8 cellular contexts compared by ENCODE assay signal in genomic region chr22:45309422-45310227, GRCh38. TPM values are rescaled to one million over a fixed set of nuclear protein-coding genes. Genes with fewer than 3 reads are reported as not detected.
DNase-seq lines count a peak whose midpoint lies in the region; ATAC-seq and TF ChIP-seq lines count a peak whose summit lies in the region.

TSS of gene FAM118A (plus strand) at chr22:45309934. CDS start at chr22:45322380, 12,446 bp downstream.

- H2AFZ ChIP-seq in IMR-90 (replicated peaks; ENCODE audit: low read length, poor library complexity) (peak within 1 kb of the TSS; percentile 97), OCI-LY7 (ENCODE audit: low read length) (peak within 1 kb of the TSS; percentile 78)

- H3K36me3 ChIP-seq in IMR-90 (ENCODE audit: control insufficient read depth, insufficient read depth, low read length) (no peaks in the 10 kb centered on the region; the same call in 1 of the 2 replicates), OCI-LY7 (ENCODE audit: insufficient read depth, low read length) (0 out of 2 replicates have a peak, but pooled peaks cover 5% of the 10 kb centered on the region)

- H3K4me1 ChIP-seq in IMR-90 (ENCODE audit: control insufficient read depth, insufficient read depth, low read length) (peaks cover 15% of the 10 kb centered on the region), OCI-LY7 (ENCODE audit: insufficient read depth, low read length, poor library complexity, severe bottlenecking) (peaks cover 22% of the 10 kb centered on the region)

- dilution Hi-C loops in IMR-90 (cut with HindIII; ENCODE audit: low sequenced_read_pairs, unreplicated experiment) = no loop called here

- peak within 1 kb of the TSS; percentile 87 for H3K14ac ChIP-seq in IMR-90 (replicated peaks; ENCODE audit: low read depth, low read length)

- peaks cover 13% of the 10 kb centered on the region; the same call in 1 of the 2 replicates for H3K79me2 ChIP-seq in OCI-LY7 (ENCODE audit: insufficient read depth, low read depth, low read length)

- peak within 1 kb of the TSS; percentile 77 for H2AK5ac ChIP-seq in IMR-90 (ENCODE audit: low read depth, low read length)

- peak; percentile 55 for DNase-seq in DMS114 treated with DMSO at 0.1 percent for 48 hours (lab: John Stamatoyannopoulos, UW; ENCODE audit: unreplicated experiment)
- DNase-seq in IMR-90 = peak; percentile 88
- peak; percentile 95 for DNase-seq in OCI-LY7 (ENCODE audit: low spot score)
- peak; percentile 95 for DNase-seq in activated T-cell treated with anti-CD3 and anti-CD28 coated beads for 48 hours (ENCODE audit: low read depth)
- DNase-seq in epithelial cell of prostate (ENCODE audit: low read depth, low spot score) = peak; percentile 56
- DNase-seq in mucosa of gallbladder (ENCODE audit: low spot score) = peak; percentile 94
- peak; percentile 95 for DNase-seq in stimulated activated CD8-positive, alpha-beta memory T cell treated with anti-CD3 and anti-CD28 coated beads, Interleukin-4, amount 100 ng/mL, for 24 hours (ENCODE audit: low read depth)

- ATAC-seq in GM21528 (IDR thresholded peaks at IDR 0.05; ENCODE audit: low FRiP score, unreplicated experiment) (peak; percentile 77), IMR-90 (ENCODE audit: low read depth) (peak; percentile 97)

- POLR2A ChIA-PET in IMR-90 (lab: Charles Lee; ENCODE audit: unreplicated experiment) = no interaction called here
- POLR2A ChIA-PET in OCI-LY7 (lab: Charles Lee) = no interaction called here

- peak within 1 kb of the TSS; percentile 89 for H3K4ac ChIP-seq in IMR-90 (ENCODE audit: low read depth, low read length)

- H3K27ac ChIP-seq in IMR-90 (ENCODE audit: insufficient read depth, low read length) = peak within 1 kb of the TSS; percentile 90
- H3K27ac ChIP-seq in OCI-LY7 (ENCODE audit: low read depth, low read length, poor library complexity, severe bottlenecking) = peak within 1 kb of the TSS; percentile 59
- peak within 1 kb of the TSS; percentile 69 for H3K27ac ChIP-seq in epithelial cell of prostate

- peak within 1 kb of the TSS; percentile 29; the same call in 1 of the 2 replicates for H2BK120ac ChIP-seq in IMR-90 (ENCODE audit: low read depth, low read length)

- H3K56ac ChIP-seq in IMR-90 (ENCODE audit: extremely low read depth, insufficient read depth, low read length) = peak within 1 kb of the TSS; percentile 50

- in situ Hi-C loops in IMR-90 (cut with MboI; ENCODE audit: low sequenced_read_pairs) = no loop called here

- H3K9me2 ChIP-seq in OCI-LY7 (ENCODE audit: insufficient read depth, low read length) = no peaks in the 10 kb centered on the region

- H4K8ac ChIP-seq in IMR-90 (ENCODE audit: low read depth in 2 of 2, low read length in 2 of 2) = peak within 1 kb of the TSS; percentile 99 to 100

- peaks cover 14 to 45% of the 10 kb centered on the region in 2 experiments for H3K79me1 ChIP-seq in IMR-90 (ENCODE audit: low read depth in 1 of 2, low read length in 2 of 2)

- peak within 1 kb of the TSS; percentile 72; the same call in 1 of the 3 replicates for H2BK15ac ChIP-seq in IMR-90 (ENCODE audit: low read depth, low read length)

- peak within 1 kb of the TSS; percentile 100 for H4K5ac ChIP-seq in IMR-90 (ENCODE audit: low read depth, low read length)

- peak; percentile 67 for TF ChIP-seq POLR2A in IMR-90 (IDR thresholded peaks at IDR 0.05; ENCODE audit: low read depth, low read length)

- H3K27me3 ChIP-seq in IMR-90 (ENCODE audit: control insufficient read depth, insufficient read depth, low read length) = no peaks in the 10 kb centered on the region

- H2BK20ac ChIP-seq in IMR-90 (ENCODE audit: low read depth, low read length) = no peak within 1 kb of the TSS

- H3K4me3 ChIP-seq in IMR-90 (ENCODE audit: insufficient read depth, low read depth, low read length) (peak within 1 kb of the TSS; percentile 78), OCI-LY7 (ENCODE audit: low read depth, low read length, poor library complexity, severe bottlenecking) (peak within 1 kb of the TSS; percentile 99)

- BruUV-seq in IMR-90 (replicated peaks; lab: Mats Ljungman, UMichigan) = no TSS peak
- BruUV-seq in OCI-LY7 (replicated peaks; lab: Mats Ljungman, UMichigan) = no TSS peak

- intact Hi-C loops in IMR-90 (cut with micrococcal nuclease) (no loop called here), OCI-LY7 (cut with micrococcal nuclease; ENCODE audit: unreplicated experiment) (loop anchor here (2.0 kb wide), 2 partner anchors 21 to 41 kb away; no protein-coding TSS in a partner anchor)

- H4K20me1 ChIP-seq in IMR-90 (ENCODE audit: insufficient read depth, low read length) (peaks cover 17% of the 10 kb centered on the region; the same call in 1 of the 2 replicates), OCI-LY7 (ENCODE audit: insufficient read depth, low read length) (0 out of 2 replicates have a peak, but pooled peaks cover 5% of the 10 kb centered on the region)

- no peak; the same call in 1 of the 2 replicates for TF ChIP-seq RAD21 in IMR-90 (IDR thresholded peaks at IDR 0.05; ENCODE audit: low read length)

- no peaks in the 10 kb centered on the region for H3K9me3 ChIP-seq in IMR-90 (ENCODE audit: control insufficient read depth, insufficient read depth, low read length)
- no peaks in the 10 kb centered on the region for H3K9me3 ChIP-seq in OCI-LY7 (ENCODE audit: low read length)

- peak within 1 kb of the TSS; percentile 66 for H3K23ac ChIP-seq in IMR-90 (ENCODE audit: low read depth, low read length)

- peak within 1 kb of the TSS; percentile 91 for H2AK9ac ChIP-seq in IMR-90 (replicated peaks; ENCODE audit: low read depth, low read length, poor library complexity)

- H3K9ac ChIP-seq in IMR-90 (ENCODE audit: low read depth, low read length) = peak within 1 kb of the TSS; percentile 94

- H3K18ac ChIP-seq in IMR-90 (ENCODE audit: low read depth, low read length) = peak within 1 kb of the TSS; percentile 91

- CTCF ChIA-PET in IMR-90 (lab: Yijun Ruan, JAX) (interaction anchor here (0.6 kb wide), 1 partner anchor 146 kb away, joined by 6 read pairs; the partner anchor contains the start of gene NUP50), OCI-LY7 (lab: Charles Lee; ENCODE audit: unreplicated experiment) (no interaction called here)

- H4K91ac ChIP-seq in IMR-90 (ENCODE audit: insufficient read depth, low read depth, low read length) = peak within 1 kb of the TSS; percentile 89

- H3K4me2 ChIP-seq in IMR-90 (ENCODE audit: low read depth, low read length) (peak within 1 kb of the TSS; percentile 98), OCI-LY7 (ENCODE audit: low read length) (peak within 1 kb of the TSS; percentile 97)

- H3K9me1 ChIP-seq in IMR-90 (ENCODE audit: insufficient read depth, low read length) = 0 out of 2 replicates have a peak, but pooled peaks cover 10% of the 10 kb centered on the region

- 2% methylated on average over 79 of the region's 95 CpGs; no CpG with 5 or more reads in 1 of the 2 experiments for WGBS in IMR-90 (ENCODE audit: extremely low coverage in 2 of 2, insufficient read length in 1 of 2), 2 experiments

- peak within 1 kb of the TSS; percentile 69 for H2BK5ac ChIP-seq in IMR-90 (ENCODE audit: low read depth, low read length, poor library complexity, severe bottlenecking)

- TF ChIP-seq CTCF in IMR-90 (conservative IDR thresholded peaks at IDR 0.05; ENCODE audit: low read depth, low read length) (peak; percentile 24; the same call in 1 of the 2 replicates), OCI-LY7 (conservative IDR thresholded peaks at IDR 0.05; ENCODE audit: low read length) (no peak)

TF ChIP-seq in IMR-90, 13 proteins besides CTCF, POLR2A, EP300 and RAD21:
- TF ChIP-seq FOS (IDR thresholded peaks at IDR 0.05; ENCODE audit: low read depth, low read length) (no peak), CHD1 (IDR thresholded peaks at IDR 0.05; ENCODE audit: low read depth, low read length) (no peak), BHLHE40 (IDR thresholded peaks at IDR 0.05; ENCODE audit: low read depth, low read length) (0 out of 2 replicates have a peak, but pooled peaks have one; percentile 19), MXI1 (IDR thresholded peaks at IDR 0.05; ENCODE audit: borderline replicate concordance, low read depth, low read length) (peak; percentile 76), ELK1 (IDR thresholded peaks at IDR 0.05; ENCODE audit: borderline replicate concordance, low read depth, low read length) (no peak), CEBPB (IDR thresholded peaks at IDR 0.05; ENCODE audit: low read depth, low read length) (no peak), MAZ (IDR thresholded peaks at IDR 0.05; ENCODE audit: borderline replicate concordance, low read depth, low read length) (peak; percentile 73; the same call in 1 of the 2 replicates), SMC3 (IDR thresholded peaks at IDR 0.05; ENCODE audit: low read depth, low read length) (no peak)

RNA-seq across cellular contexts. Expression of gene FAM118A, which starts in this region (rescaled TPM):
- 15.8 and 20.6 TPM in 2 replicates for total RNA-seq in IMR-90 (2012; rRNA removed)
- polyA plus RNA-seq in IMR-90 (2012; rRNA removed) = 83.4 and 95.6 TPM in 2 replicates
- polyA plus RNA-seq in IMR-90 (2012; cell fraction: cytosol; rRNA removed) = 27.4 and 66.8 TPM in 2 replicates
- polyA plus RNA-seq in IMR-90 (2012; cell fraction: nucleus; rRNA removed; ENCODE audit: low replicate concordance) = 778 and 1,218 TPM in 2 replicates
- total RNA-seq in OCI-LY7 (2014; rRNA removed; shearing (Covaris generic)) = 15.9 and 27.6 TPM in 2 replicates
- total RNA-seq in OCI-LY7 (2022) = 33.9 and 41.5 TPM in 2 replicates
- total RNA-seq in mucosa of gallbladder = 76.3 TPM

Comparison
In these comparisons a context has a peak if more than half of its experiments do, and no peak if none do; other contexts are left out.
1. Peak in every context shown above with its lines: DNase-seq, ATAC-seq, H3K4me3 ChIP-seq and H3K27ac ChIP-seq.